ENCODE assay signal across 11 cellular contexts in genomic region chr3:58271901-58272501, GRCh38. TPM values are rescaled to one million over a fixed set of nuclear protein-coding genes. Genes with fewer than 3 reads are reported as not detected.
DNase-seq lines count a peak whose midpoint lies in the region; ATAC-seq and TF ChIP-seq lines count a peak whose summit lies in the region.
"Had no signal": no experiment of that assay in that cellular context is flagged by ENCODE, and none has a peak within 500 bp of the region (broad histone marks: within the 10 kb centered on the region; RNA-seq: fewer than 3 reads in every experiment).

No MANE protein-coding gene starts in this region.

- H3K9ac ChIP-seq in fibroblast of lung (ENCODE audit: insufficient read depth, low read length): no peak overlapping the region
- H3K9ac ChIP-seq: BLaER1 treated with 17β-estradiol and CSF1 and Interleukin-3, amounts not matched to agents 10 nM and 100 nM had no signal

- POLR2A ChIA-PET in activated CD8-positive, alpha-beta T cell treated with anti-CD3 and anti-CD28 coated beads for 36 hours (lab: Charles Lee): no interaction called here
- POLR2A ChIA-PET in activated CD8-positive, alpha-beta T cell treated with anti-CD3 and anti-CD28 coated beads, Interleukin-2, amount 10 ng/mL, durations not matched to agents 7 days and 5 days (lab: Charles Lee): no interaction called here

- peaks cover 23% of the 10 kb centered on the region for H3K36me3 Mint-ChIP-seq in activated CD8-positive, alpha-beta T cell treated with anti-CD3 and anti-CD28 coated beads for 36 hours (ENCODE audit: low read depth)
- peaks cover 12% of the 10 kb centered on the region for H3K36me3 Mint-ChIP-seq in activated CD8-positive, alpha-beta T cell treated with anti-CD3 and anti-CD28 coated beads, Interleukin-2, amount 10 ng/mL, durations not matched to agents 7 days and 5 days (ENCODE audit: low read depth)

- no peaks in the 10 kb centered on the region for H3K27me3 ChIP-seq in SJSA1 (replicated peaks)
- no peaks in the 10 kb centered on the region for H3K27me3 ChIP-seq in fibroblast of lung (ENCODE audit: control insufficient read depth, insufficient read depth, low read length)
- H3K27me3 ChIP-seq: BLaER1 treated with 17β-estradiol and CSF1 and Interleukin-3, amounts not matched to agents 10 nM and 100 nM; neutrophil had no signal

- CTCF ChIA-PET in activated CD8-positive, alpha-beta T cell treated with anti-CD3 and anti-CD28 coated beads for 36 hours (lab: Charles Lee): interaction anchor here (0.8 to 1.6 kb wide), 2 partner anchors 35 to 220 kb away, joined by 3 to 9 read pairs; partner anchors contain the start of genes HTD2, KCTD6 and RPP14
- CTCF ChIA-PET in activated CD8-positive, alpha-beta T cell treated with anti-CD3 and anti-CD28 coated beads, Interleukin-2, amount 10 ng/mL, durations not matched to agents 7 days and 5 days (lab: Charles Lee): interaction anchor here (1.1 to 1.2 kb wide), 2 partner anchors 35 to 94 kb away, joined by 4 to 5 read pairs; partner anchors contain the start of genes HTD2 and RPP14

- peak; percentile 17 for DNase-seq in activated CD8-positive, alpha-beta T cell treated with anti-CD3 and anti-CD28 coated beads for 36 hours
- DNase-seq in activated CD8-positive, alpha-beta T cell treated with anti-CD3 and anti-CD28 coated beads, Interleukin-2, amount 10 ng/mL, durations not matched to agents 7 days and 5 days: no peak
- DNase-seq in SJSA1 (ENCODE audit: low read depth in 1 of 2, low spot score in 2 of 2): peak; percentile 28 to 62
- DNase-seq in fibroblast of lung (ENCODE audit: low read depth in 2 of 2): peak; percentile 92 to 95
- DNase-seq in stimulated activated naive CD8-positive, alpha-beta T cell treated with anti-CD3 and anti-CD28 coated beads, Interleukin-15, amount 100 ng/mL, for 72 hours: no peak
- DNase-seq in stimulated activated naive CD4-positive, alpha-beta T cell (lab: John Stamatoyannopoulos, UW): no peak
- DNase-seq in DMS153 treated with DMSO at 0.1 percent for 48 hours (lab: John Stamatoyannopoulos, UW; ENCODE audit: unreplicated experiment): no peak
- DNase-seq in NCI-H526 (lab: John Stamatoyannopoulos, UW): no peak
- DNase-seq: T-helper 9 cell had no signal

- H2AFZ ChIP-seq in fibroblast of lung (ENCODE audit: low read length): peak overlapping the region; percentile 63

- H3K79me2 ChIP-seq in fibroblast of lung (ENCODE audit: control insufficient read depth, insufficient read depth, low read length): no peaks in the 10 kb centered on the region

- H3K4me3 ChIP-seq in SJSA1: no peak overlapping the region
- no peak overlapping the region for H3K4me3 ChIP-seq in fibroblast of lung (replicated peaks in 1 of 4; ENCODE audit: control extremely low read depth in 1 of 4, insufficient read depth in 1 of 4, low read depth in 3 of 4, low read length in 4 of 4)
- H3K4me3 ChIP-seq: BLaER1 treated with 17β-estradiol and CSF1 and Interleukin-3, amounts not matched to agents 10 nM and 100 nM had no signal

- intact Hi-C loops in activated CD8-positive, alpha-beta T cell treated with anti-CD3 and anti-CD28 coated beads for 36 hours (cut with micrococcal nuclease): no loop called here

- no peak overlapping the region for H3K4me3 Mint-ChIP-seq in activated CD8-positive, alpha-beta T cell treated with anti-CD3 and anti-CD28 coated beads for 36 hours
- H3K4me3 Mint-ChIP-seq in activated CD8-positive, alpha-beta T cell treated with anti-CD3 and anti-CD28 coated beads, Interleukin-2, amount 10 ng/mL, durations not matched to agents 7 days and 5 days: no peak overlapping the region
- no peak overlapping the region for H3K4me3 Mint-ChIP-seq in stimulated activated naive CD8-positive, alpha-beta T cell treated with anti-CD3 and anti-CD28 coated beads, Interleukin-15, amount 100 ng/mL, for 72 hours

- no peak for TF ChIP-seq CTCF in activated CD8-positive, alpha-beta T cell treated with anti-CD3 and anti-CD28 coated beads for 36 hours (IDR thresholded peaks at IDR 0.05)
- no peak for TF ChIP-seq CTCF in fibroblast of lung (conservative IDR thresholded peaks at IDR 0.05 in 1 of 2, IDR thresholded peaks at IDR 0.05 in 1 of 2; ENCODE audit: low read depth in 1 of 2, low read length in 2 of 2)

- H3K4me1 Mint-ChIP-seq in activated CD8-positive, alpha-beta T cell treated with anti-CD3 and anti-CD28 coated beads for 36 hours (ENCODE audit: low read depth): peaks cover 11% of the 10 kb centered on the region
- H3K4me1 Mint-ChIP-seq in activated CD8-positive, alpha-beta T cell treated with anti-CD3 and anti-CD28 coated beads, Interleukin-2, amount 10 ng/mL, durations not matched to agents 7 days and 5 days (ENCODE audit: low read depth): peaks cover 5% of the 10 kb centered on the region
- H3K4me1 Mint-ChIP-seq in stimulated activated naive CD8-positive, alpha-beta T cell treated with anti-CD3 and anti-CD28 coated beads, Interleukin-15, amount 100 ng/mL, for 72 hours: peaks cover 9% of the 10 kb centered on the region

- no peaks in the 10 kb centered on the region for H4K20me1 ChIP-seq in fibroblast of lung (ENCODE audit: control insufficient read depth, extremely low read depth, insufficient read depth, low read length)
- H4K20me1 ChIP-seq: BLaER1 treated with 17β-estradiol and CSF1 and Interleukin-3, amounts not matched to agents 10 nM and 100 nM had no signal

- H3K27ac Mint-ChIP-seq in activated CD8-positive, alpha-beta T cell treated with anti-CD3 and anti-CD28 coated beads for 36 hours: peak overlapping the region; percentile 69
- no peak overlapping the region for H3K27ac Mint-ChIP-seq in activated CD8-positive, alpha-beta T cell treated with anti-CD3 and anti-CD28 coated beads, Interleukin-2, amount 10 ng/mL, durations not matched to agents 7 days and 5 days
- peak overlapping the region; percentile 30 to 56 for H3K27ac Mint-ChIP-seq in stimulated activated naive CD8-positive, alpha-beta T cell treated with anti-CD3 and anti-CD28 coated beads, Interleukin-15, amount 100 ng/mL, for 72 hours

- H3K9me3 Mint-ChIP-seq in activated CD8-positive, alpha-beta T cell treated with anti-CD3 and anti-CD28 coated beads for 36 hours: peaks cover 2% of the 10 kb centered on the region
- H3K9me3 Mint-ChIP-seq in activated CD8-positive, alpha-beta T cell treated with anti-CD3 and anti-CD28 coated beads, Interleukin-2, amount 10 ng/mL, durations not matched to agents 7 days and 5 days (ENCODE audit: insufficient read depth): no peaks in the 10 kb centered on the region
- H3K9me3 Mint-ChIP-seq in stimulated activated naive CD8-positive, alpha-beta T cell treated with anti-CD3 and anti-CD28 coated beads, Interleukin-15, amount 100 ng/mL, for 72 hours: peaks cover 0 to 6% of the 10 kb centered on the region in 2 donors

- H3K9me3 ChIP-seq in SJSA1 (replicated peaks) (no peaks in the 10 kb centered on the region), fibroblast of lung (ENCODE audit: control insufficient read depth, insufficient read depth, low read depth, low read length) (no peaks in the 10 kb centered on the region)
- H3K9me3 ChIP-seq: neutrophil had no signal

- peak overlapping the region; percentile 31 for H3K27ac ChIP-seq in SJSA1
- peak overlapping the region; percentile 67 for H3K27ac ChIP-seq in fibroblast of lung (ENCODE audit: insufficient read depth, low read length)
- H3K27ac ChIP-seq: neutrophil had no signal

- H3K27me3 Mint-ChIP-seq in activated CD8-positive, alpha-beta T cell treated with anti-CD3 and anti-CD28 coated beads for 36 hours: no peaks in the 10 kb centered on the region
- H3K27me3 Mint-ChIP-seq in activated CD8-positive, alpha-beta T cell treated with anti-CD3 and anti-CD28 coated beads, Interleukin-2, amount 10 ng/mL, durations not matched to agents 7 days and 5 days (ENCODE audit: low read depth): no peaks in the 10 kb centered on the region
- no peaks in the 10 kb centered on the region for H3K27me3 Mint-ChIP-seq in stimulated activated naive CD8-positive, alpha-beta T cell treated with anti-CD3 and anti-CD28 coated beads, Interleukin-15, amount 100 ng/mL, for 72 hours

- peak overlapping the region; percentile 85 for H3K4me2 ChIP-seq in fibroblast of lung (ENCODE audit: extremely low read depth, insufficient read depth, low read length)

- ATAC-seq in activated CD8-positive, alpha-beta T cell treated with anti-CD3 and anti-CD28 coated beads for 36 hours: peak; percentile 92
- no peak for ATAC-seq in activated CD8-positive, alpha-beta T cell treated with anti-CD3 and anti-CD28 coated beads, Interleukin-2, amount 10 ng/mL, durations not matched to agents 7 days and 5 days
- ATAC-seq in stimulated activated naive CD8-positive, alpha-beta T cell treated with anti-CD3 and anti-CD28 coated beads, Interleukin-15, amount 100 ng/mL, for 72 hours: peak; percentile 67

- H3K36me3 ChIP-seq in SJSA1: no peaks in the 10 kb centered on the region
- no peaks in the 10 kb centered on the region for H3K36me3 ChIP-seq in fibroblast of lung (ENCODE audit: control insufficient read depth, insufficient read depth, low read length)
- H3K36me3 ChIP-seq: neutrophil had no signal

- H3K4me1 ChIP-seq in SJSA1 (replicated peaks): peaks cover 8% of the 10 kb centered on the region
- peaks cover 3% of the 10 kb centered on the region for H3K4me1 ChIP-seq in fibroblast of lung (ENCODE audit: control insufficient read depth, extremely low read depth, insufficient read depth, low read length)

RNA-seq across cellular contexts. Expression of gene RPP14, which starts 34.0 kb away (rescaled TPM):
- 10 to 100 TPM; 16.1 to 18.0 TPM for total RNA-seq in activated CD8-positive, alpha-beta T cell treated with anti-CD3 and anti-CD28 coated beads for 36 hours
- total RNA-seq in activated CD8-positive, alpha-beta T cell treated with anti-CD3 and anti-CD28 coated beads, Interleukin-2, amount 10 ng/mL, durations not matched to agents 7 days and 5 days: 10 to 100 TPM; 12.8 to 15.1 TPM
- 14.9 and 23.0 TPM in 2 replicates for total RNA-seq in SJSA1 (2014; rRNA removed; shearing (Covaris generic))
- 10.6 and 11.0 TPM in 2 replicates for total RNA-seq in fibroblast of lung
- polyA plus RNA-seq in fibroblast of lung: 16.9 and 17.1 TPM in 2 replicates
- polyA plus RNA-seq in fibroblast of lung (2012): 9.5 and 10.1 TPM in 2 replicates
- 0.43 and 10.3 TPM in 2 replicates for polyA minus RNA-seq in fibroblast of lung (ENCODE audit: low replicate concordance)

RNA-seq across cellular contexts. Expression of gene HTD2, which starts 34.3 kb away (rescaled TPM):
- total RNA-seq in activated CD8-positive, alpha-beta T cell treated with anti-CD3 and anti-CD28 coated beads for 36 hours: 1 to 10 TPM; 8.4 to 9.6 TPM
- total RNA-seq in activated CD8-positive, alpha-beta T cell treated with anti-CD3 and anti-CD28 coated beads, Interleukin-2, amount 10 ng/mL, durations not matched to agents 7 days and 5 days: 1 to 10 TPM; 7.6 to 8.1 TPM
- 6.8 and 16.3 TPM in 2 replicates for total RNA-seq in SJSA1 (2014; rRNA removed; shearing (Covaris generic))
- total RNA-seq in fibroblast of lung: 8.9 and 9.5 TPM in 2 replicates
- 8.6 and 10.3 TPM in 2 replicates for polyA plus RNA-seq in fibroblast of lung
- 5.0 and 6.3 TPM in 2 replicates for polyA plus RNA-seq in fibroblast of lung (2012)
- polyA minus RNA-seq in fibroblast of lung (ENCODE audit: low replicate concordance): 1.1 TPM in 2 replicates

RNA-seq across cellular contexts. Expression of gene ABHD6, which starts 34.4 kb away (rescaled TPM):
- 1 to 10 TPM; 3.3 to 3.7 TPM for total RNA-seq in activated CD8-positive, alpha-beta T cell treated with anti-CD3 and anti-CD28 coated beads for 36 hours
- total RNA-seq in activated CD8-positive, alpha-beta T cell treated with anti-CD3 and anti-CD28 coated beads, Interleukin-2, amount 10 ng/mL, durations not matched to agents 7 days and 5 days: 1 to 10 TPM; 4.0 to 4.4 TPM
- 3.9 and 6.8 TPM in 2 replicates for total RNA-seq in SJSA1 (2014; rRNA removed; shearing (Covaris generic))
- total RNA-seq in fibroblast of lung: 10.0 and 13.5 TPM in 2 replicates
- 7.3 and 10.4 TPM in 2 replicates for polyA plus RNA-seq in fibroblast of lung
- 3.8 and 6.5 TPM in 2 replicates for polyA plus RNA-seq in fibroblast of lung (2012)
- 14.9 and 19.7 TPM in 2 replicates for polyA minus RNA-seq in fibroblast of lung (ENCODE audit: low replicate concordance)

Comparison
In these comparisons a context has a peak if more than half of its experiments do, and no peak if none do; other contexts are left out.
1. DNase-seq: peak in activated CD8-positive, alpha-beta T cell treated with anti-CD3 and anti-CD28 coated beads for 36 hours (single experiment), SJSA1 (2 of 2) and fibroblast of lung (2 of 2); none in activated CD8-positive, alpha-beta T cell treated with anti-CD3 and anti-CD28 coated beads, Interleukin-2, amount 10 ng/mL, durations not matched to agents 7 days and 5 days (single experiment), stimulated activated naive CD8-positive, alpha-beta T cell treated with anti-CD3 and anti-CD28 coated beads, Interleukin-15, amount 100 ng/mL, for 72 hours (0 of 2), stimulated activated naive CD4-positive, alpha-beta T cell (0 of 6), DMS153 treated with DMSO at 0.1 percent for 48 hours (single experiment) and NCI-H526 (0 of 2).